In genomic region chr9:82750411-82750918, GRCh38 we compare ENCODE assay signal across 23 cellular contexts.
"Had no signal": no experiment of that assay in that cellular context is flagged by ENCODE, and none has a peak within 500 bp of the region (broad histone marks: within the 10 kb centered on the region; RNA-seq: fewer than 3 reads in every experiment).

No MANE protein-coding gene starts in this region.

- ATAC-seq: K562, T-cell had no signal

- FAIRE-seq: K562, RCC 7860 had no signal

- H3K4me3 ChIP-seq: K562 had no signal

- H3K9me3 ChIP-seq: SK-N-SH had no signal

- H3K4me1 Mint-ChIP-seq: IgD-negative memory B cell, T-cell had no signal

- H3K4me3 Mint-ChIP-seq: IgD-negative memory B cell, T-cell had no signal

- H3K27me3 Mint-ChIP-seq: IgD-negative memory B cell, T-cell had no signal

- H3K27ac Mint-ChIP-seq: IgD-negative memory B cell, T-cell had no signal

- H3K4me2 ChIP-seq: KMS-11, SK-N-SH had no signal

- H3K9ac ChIP-seq: KMS-11, SK-N-SH had no signal

- DNase-seq: Kasumi-1, MM.1S, NCI-H1092 treated with DMSO at 0.1 percent for 48 hours, NCI-H1436, NCI-H187, NCI-H2029, NCI-H2081 treated with DMSO at 0.1 percent for 48 hours, NCI-H2171, NCI-H226, NCI-H446, NCI-H510A, NCI-H524 treated with DMSO at 0.1 percent for 48 hours, NCI-H69, NCI-H774, RPMI8226, SHP77, SK-N-SH, SW 1271, T-cell had no signal

- H3K27ac ChIP-seq: KMS-11 had no signal

- H3K36me3 Mint-ChIP-seq: IgD-negative memory B cell, T-cell had no signal
